ENCODE assay signal across 21 cellular contexts in the genomic region with DNA sequence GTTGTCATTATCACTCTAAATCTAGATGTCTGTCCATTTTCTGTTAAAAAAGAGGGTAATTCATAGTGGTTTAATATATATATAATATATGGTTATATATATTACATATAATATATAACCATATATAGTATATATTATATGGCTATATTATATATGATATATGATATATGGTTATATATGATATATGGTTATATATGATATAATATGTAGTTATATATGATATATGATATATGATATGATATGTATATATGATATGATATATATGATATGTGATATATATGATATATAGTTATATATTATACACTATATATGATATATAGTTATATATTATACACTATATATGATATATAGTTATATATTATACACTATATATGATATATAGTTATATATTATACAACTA. TPM values are rescaled to one million over a fixed set of nuclear protein-coding genes. Genes with fewer than 3 reads are reported as not detected.
"Had no signal": no experiment of that assay in that cellular context is flagged by ENCODE, and none has a peak within 500 bp of the region (broad histone marks: within the 10 kb centered on the region; RNA-seq: fewer than 3 reads in every experiment).

No MANE protein-coding gene starts in this region.

- H3K4me1 ChIP-seq: gastroesophageal sphincter, heart left ventricle, lower lobe of right lung, stomach, thyroid gland, vagina had no signal

- H3K27ac ChIP-seq: dorsolateral prefrontal cortex, epithelial cell of prostate, gastroesophageal sphincter, heart left ventricle, lower lobe of right lung, ovary, stomach, thyroid gland, vagina had no signal

- H3K36me3 ChIP-seq: gastroesophageal sphincter, heart left ventricle, lower lobe of right lung, ovary, stomach, thyroid gland, vagina had no signal

- H3K4me3 ChIP-seq: dorsolateral prefrontal cortex, gastroesophageal sphincter, heart left ventricle, lower lobe of right lung, ovary, stomach, thyroid gland, vagina had no signal

- FAIRE-seq: islet of Langerhans had no signal

- H3K27me3 ChIP-seq: dorsolateral prefrontal cortex, gastroesophageal sphincter, heart left ventricle, ovary, stomach, thyroid gland, vagina had no signal

- DNase-seq: dorsolateral prefrontal cortex; effector CD4-positive, alpha-beta T cell; foreskin fibroblast; heart left ventricle; hippocampal formation; left ventricle myocardium superior; lower lobe of right lung; natural killer cell; occipital lobe; ovary; stimulated activated CD4-positive, alpha-beta T cell treated with anti-CD3 and anti-CD28 coated beads, Interleukin-2, amount 100 ng/mL, for 24 hours; stimulated activated CD4-positive, alpha-beta T cell treated with anti-CD3 and anti-CD28 coated beads, Interleukin-4, amount 100 ng/mL, for 24 hours; stimulated activated naive CD4-positive, alpha-beta T cell treated with Interleukin-2 at 50 U/mL for 16 hours; stomach; thyroid gland; trophoblast cell had no signal

- H3K9me3 ChIP-seq: gastroesophageal sphincter, lower lobe of right lung, ovary, stomach, thyroid gland, vagina had no signal

RNA-seq across cellular contexts. Expression of gene OR2A4, which starts 8.6 kb away (rescaled TPM):
- polyA plus RNA-seq: heart left ventricle, neural cell, ovary, stomach had no signal

RNA-seq across cellular contexts. Expression of gene CTAGE9, which starts 18.2 kb away (rescaled TPM):
- polyA plus RNA-seq: heart left ventricle, neural cell, ovary, stomach had no signal
